ENCODE assay signal across 12 cellular contexts in genomic region chr4:137283737-137284136, GRCh38.
A peak's percentile ranks its signal among the peaks of the same experiment; 100 is the strongest.
DNase-seq lines count a peak whose midpoint lies in the region; ATAC-seq, FAIRE-seq and TF ChIP-seq lines count a peak whose summit lies in the region.
"Had no signal": no experiment of that assay in that cellular context is flagged by ENCODE, and none has a peak within 500 bp of the region (broad histone marks: within the 10 kb centered on the region; RNA-seq: fewer than 3 reads in every experiment).

No MANE protein-coding gene starts in this region.

- H3K4me3 ChIP-seq in HFF-Myc (replicated peaks; ENCODE audit: low read depth, low read length) (no peak overlapping the region), astrocyte (ENCODE audit: insufficient read depth, low read depth, low read length) (no peak overlapping the region)
- H3K4me3 ChIP-seq: psoas muscle had no signal

- no peaks in the 10 kb centered on the region for H3K4me1 ChIP-seq in astrocyte (ENCODE audit: insufficient read depth, low read length)
- H3K4me1 ChIP-seq: psoas muscle had no signal

- no peaks in the 10 kb centered on the region for H3K4me1 Mint-ChIP-seq in astrocyte (ENCODE audit: low read depth, unreplicated experiment)

- DNase-seq in AG20443 (ENCODE audit: low spot score) (peak; percentile 17), HFF-Myc (ENCODE audit: extremely low read depth, low read depth) (no peak), astrocyte (ENCODE audit: low read depth) (peak; percentile 9), iPS-NIHi7 (ENCODE audit: extremely low spot score) (peak; percentile 29), SKM-1 treated with dmso at 0.1 percent for 144 hours (lab: John Stamatoyannopoulos, UW; ENCODE audit: unreplicated experiment) (no peak), NCI-H1105 (lab: John Stamatoyannopoulos, UW) (no peak), NCI-H1436 treated with DMSO at 0.1 percent for 48 hours (lab: John Stamatoyannopoulos, UW) (no peak)
- DNase-seq: effector CD4-positive, alpha-beta T cell; islet precursor cell; NCI-H510A treated with DMSO at 0.1 percent for 48 hours; psoas muscle had no signal

- H3K27me3 Mint-ChIP-seq in astrocyte (ENCODE audit: low read depth, unreplicated experiment), result no peaks in the 10 kb centered on the region

- TF ChIP-seq CTCF in HFF-Myc (IDR thresholded peaks at IDR 0.05; ENCODE audit: low read depth, low read length, missing control alignments) (peak; percentile 33), astrocyte (IDR thresholded peaks at IDR 0.05; ENCODE audit: insufficient read depth, low read depth, low read length) (peak; percentile 18)

- H3K27me3 ChIP-seq in astrocyte (ENCODE audit: insufficient read depth, low read length), result no peaks in the 10 kb centered on the region

- no peak overlapping the region for H2AFZ ChIP-seq in astrocyte (ENCODE audit: low read depth, low read length)

- no peak overlapping the region for H3K27ac ChIP-seq in astrocyte (ENCODE audit: low read depth, low read length)
- H3K27ac ChIP-seq: psoas muscle had no signal

- H3K36me3 ChIP-seq in astrocyte (ENCODE audit: insufficient read depth, low read length), result no peaks in the 10 kb centered on the region

- no peak overlapping the region for H3K9ac ChIP-seq in astrocyte (ENCODE audit: low read length)

- H3K27ac Mint-ChIP-seq in astrocyte (ENCODE audit: unreplicated experiment), result no peak overlapping the region

- ATAC-seq in GM21825 (IDR thresholded peaks at IDR 0.05; ENCODE audit: unreplicated experiment), result no peak
- ATAC-seq: psoas muscle had no signal

- FAIRE-seq in astrocyte (lab: Jason Lieb, UNC), result no peak

- no peak overlapping the region for H3K4me3 Mint-ChIP-seq in astrocyte (ENCODE audit: unreplicated experiment)

- no peaks in the 10 kb centered on the region for H4K20me1 ChIP-seq in astrocyte (ENCODE audit: insufficient read depth, low read length)

- H3K79me2 ChIP-seq in astrocyte (ENCODE audit: insufficient read depth, low read length), result no peaks in the 10 kb centered on the region

- H3K4me2 ChIP-seq in astrocyte (ENCODE audit: low read length), result no peak overlapping the region

- H3K36me3 Mint-ChIP-seq in astrocyte (ENCODE audit: low read depth, unreplicated experiment), result no peaks in the 10 kb centered on the region

- no peaks in the 10 kb centered on the region for H3K9me3 ChIP-seq in astrocyte (ENCODE audit: insufficient read depth, low read depth, low read length)
- H3K9me3 ChIP-seq: psoas muscle had no signal

- no peaks in the 10 kb centered on the region for H3K9me3 Mint-ChIP-seq in astrocyte (ENCODE audit: unreplicated experiment)

Comparison
In these comparisons a context has a peak if more than half of its experiments do, and no peak if none do; other contexts are left out.
1. DNase-seq: peak in AG20443 (single experiment), astrocyte (single experiment) and iPS-NIHi7 (single experiment); none in HFF-Myc (single experiment), SKM-1 treated with dmso at 0.1 percent for 144 hours (single experiment), NCI-H1105 (single experiment) and NCI-H1436 treated with DMSO at 0.1 percent for 48 hours (single experiment).